In genomic region chr5:892390-893136, GRCh38 we compare ENCODE assay signal across 1 cellular context.
TF ChIP-seq lines count a peak whose summit lies in the region.

Gene BRD9, minus strand, starts transcription at chr5:892801. Its CDS starts 144 bp downstream, at chr5:892657.
Gene TRIP13, plus strand, starts transcription at chr5:892884. Its CDS starts 115 bp downstream, at chr5:892999.

TF ChIP-seq in HepG2, 621 proteins besides CTCF, POLR2A, EP300 and RAD21 (continued from another document and continues in another):
- TF ChIP-seq ZNF672 (CRISPR knock-in tag; IDR thresholded peaks at IDR 0.05) (no peak), CBX2 (IDR thresholded peaks at IDR 0.05; ENCODE audit: low read depth, low read length) (no peak), CBX2 (CRISPR knock-in tag; IDR thresholded peaks at IDR 0.05; ENCODE audit: low read depth) (no peak), KMT2B (CRISPR knock-in tag; IDR thresholded peaks at IDR 0.05) (peak; percentile 66; the same call in 1 of the 2 replicates), THAP9 (CRISPR knock-in tag; IDR thresholded peaks at IDR 0.05; ENCODE audit: borderline replicate concordance) (no peak), MBNL3 (CRISPR knock-in tag; conservative IDR thresholded peaks at IDR 0.05) (no peak), TAF1 (CRISPR knock-in tag; IDR thresholded peaks at IDR 0.05) (peak; percentile 32), SPEN (CRISPR knock-in tag; IDR thresholded peaks at IDR 0.05; ENCODE audit: low read depth) (peak; percentile 85), E2F5 (CRISPR knock-in tag; conservative IDR thresholded peaks at IDR 0.05) (peak; percentile 99), TBX2 (CRISPR knock-in tag; IDR thresholded peaks at IDR 0.05; ENCODE audit: borderline replicate concordance) (peak; percentile 35; the same call in 1 of the 2 replicates), NR0B2 (CRISPR knock-in tag; IDR thresholded peaks at IDR 0.05) (peak; percentile 85; the same call in 1 of the 2 replicates), HNRNPH1 (optimal IDR thresholded peaks at IDR 0.05; ENCODE audit: low read depth, low read length) (no peak), ZNF484 (CRISPR knock-in tag; IDR thresholded peaks at IDR 0.05; ENCODE audit: borderline replicate concordance, low read depth) (no peak), ZNF766 (CRISPR knock-in tag; IDR thresholded peaks at IDR 0.05; ENCODE audit: borderline replicate concordance) (no peak), ATAD3A (CRISPR knock-in tag; IDR thresholded peaks at IDR 0.05) (0 out of 2 replicates have a peak, but pooled peaks have one; percentile 12), KLF9 (CRISPR knock-in tag; IDR thresholded peaks at IDR 0.05; ENCODE audit: low read depth) (peak; percentile 85; the same call in 1 of the 2 replicates), ZFP91 (CRISPR knock-in tag; IDR thresholded peaks at IDR 0.05; ENCODE audit: borderline replicate concordance) (peak; percentile 49), SP2 (CRISPR knock-in tag; IDR thresholded peaks at IDR 0.05) (peak; percentile 76), NFATC3 (CRISPR knock-in tag; IDR thresholded peaks at IDR 0.05) (no peak), ZMYM4 (CRISPR knock-in tag; IDR thresholded peaks at IDR 0.05) (peak; percentile 50; the same call in 1 of the 2 replicates), SP5 (CRISPR knock-in tag; IDR thresholded peaks at IDR 0.05; ENCODE audit: borderline replicate concordance, low read depth) (no peak; the same call in 1 of the 2 replicates), NR2F1 (CRISPR knock-in tag; IDR thresholded peaks at IDR 0.05) (no peak), ZBTB20 (CRISPR knock-in tag; IDR thresholded peaks at IDR 0.05; ENCODE audit: borderline replicate concordance, low read depth) (peak; percentile 31; the same call in 1 of the 2 replicates), ZNF780A (CRISPR knock-in tag; IDR thresholded peaks at IDR 0.05) (no peak; the same call in 1 of the 2 replicates), ZKSCAN8 (CRISPR knock-in tag; IDR thresholded peaks at IDR 0.05; ENCODE audit: borderline replicate concordance) (no peak), ZNF564 (CRISPR knock-in tag; IDR thresholded peaks at IDR 0.05) (peak; percentile 73; the same call in 1 of the 2 replicates), ZFP37 (CRISPR knock-in tag; IDR thresholded peaks at IDR 0.05; ENCODE audit: borderline replicate concordance) (no peak), ZNF574 (CRISPR knock-in tag; IDR thresholded peaks at IDR 0.05) (peak; percentile 92), SNRNP70 (IDR thresholded peaks at IDR 0.05; ENCODE audit: low read depth, low read length) (no peak), NFYC (CRISPR knock-in tag; IDR thresholded peaks at IDR 0.05) (no peak), ZNF512 (CRISPR knock-in tag; IDR thresholded peaks at IDR 0.05) (no peak), ZNF607 (CRISPR knock-in tag; IDR thresholded peaks at IDR 0.05; ENCODE audit: borderline replicate concordance) (peak; percentile 96), PCBP2 (optimal IDR thresholded peaks at IDR 0.05; ENCODE audit: low read depth, low read length, poor library complexity, severe bottlenecking) (no peak), TRIM22 (IDR thresholded peaks at IDR 0.05) (no peak), HNRNPK (IDR thresholded peaks at IDR 0.05; ENCODE audit: low read depth, low read length, poor library complexity, severe bottlenecking) (no peak), ZFP36L1 (CRISPR knock-in tag; IDR thresholded peaks at IDR 0.05) (no peak), ZFP90 (CRISPR knock-in tag; IDR thresholded peaks at IDR 0.05; ENCODE audit: borderline replicate concordance) (no peak; the same call in 1 of the 2 replicates), STAT6 (CRISPR knock-in tag; IDR thresholded peaks at IDR 0.05; ENCODE audit: borderline replicate concordance) (no peak), ZNF788 (CRISPR knock-in tag; IDR thresholded peaks at IDR 0.05; ENCODE audit: borderline replicate concordance) (peak; percentile 21; the same call in 1 of the 2 replicates), BHLHE40 (IDR thresholded peaks at IDR 0.05; ENCODE audit: low read length) (no peak), DNMT3B (CRISPR knock-in tag; conservative IDR thresholded peaks at IDR 0.05) (no peak)
